ENCODE assay signal across 16 cellular contexts in the genomic region with DNA sequence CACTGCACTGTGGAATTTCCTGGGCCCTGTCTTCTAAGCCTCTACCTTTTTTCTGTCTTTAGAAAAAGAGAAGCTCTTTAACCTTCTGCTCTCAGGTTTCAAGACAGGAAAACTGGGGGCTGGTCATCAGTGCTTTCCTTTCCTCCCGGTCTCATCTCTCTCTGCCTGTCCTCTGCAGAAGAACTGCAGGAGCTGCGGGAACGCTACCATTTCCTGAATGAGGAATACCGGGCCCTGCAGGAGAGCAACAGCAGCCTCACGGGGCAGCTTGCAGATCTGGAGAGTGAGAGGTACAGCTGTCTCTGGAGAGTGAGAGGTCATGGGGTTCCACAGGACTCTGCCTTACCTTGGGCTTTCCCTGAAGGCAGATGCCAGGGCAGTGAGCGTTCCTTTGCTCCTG. TPM values are rescaled to one million over a fixed set of nuclear protein-coding genes. Genes with fewer than 3 reads are reported as not detected.
DNase-seq lines count a peak whose midpoint lies in the region; ATAC-seq and TF ChIP-seq lines count a peak whose summit lies in the region.
"Had no signal": no experiment of that assay in that cellular context is flagged by ENCODE, and none has a peak within 500 bp of the region (broad histone marks: within the 10 kb centered on the region; RNA-seq: fewer than 3 reads in every experiment).

No MANE protein-coding gene starts in this region.

- ATAC-seq in WTC11 (peak; percentile 77), HG02981 (IDR thresholded peaks at IDR 0.05; ENCODE audit: unreplicated experiment) (no peak)

- H3K9me3 ChIP-seq in H9 (ENCODE audit: control insufficient read depth, low read depth, low read length) = no peaks in the 10 kb centered on the region
- H3K9me3 ChIP-seq: BE2C had no signal

- no peak overlapping the region for H3K27ac ChIP-seq in H9 (ENCODE audit: insufficient read length, low read depth, low read length)
- H3K27ac ChIP-seq: C4-2B, GM23248, HL-60 had no signal

- H3K4me2 ChIP-seq in H9 (ENCODE audit: insufficient read depth, insufficient read length, low read length) = no peak overlapping the region

- H3K79me2 ChIP-seq in H9 (ENCODE audit: insufficient read depth, low read length) = no peaks in the 10 kb centered on the region

- no peak overlapping the region for H3K18ac ChIP-seq in H9 (ENCODE audit: insufficient read length, low read depth, low read length)

- H3K4me1 ChIP-seq in H9 (ENCODE audit: insufficient read depth, low read length) = no peaks in the 10 kb centered on the region
- H3K4me1 ChIP-seq: BE2C had no signal

- no peak overlapping the region for H4K5ac ChIP-seq in H9 (ENCODE audit: insufficient read length, low read depth, low read length)

- no peak overlapping the region for H2BK15ac ChIP-seq in H9 (ENCODE audit: low read depth, low read length)

- no peak overlapping the region for H4K91ac ChIP-seq in H9 (ENCODE audit: insufficient read length, low read depth, low read length)

- DNase-seq in H9 (no peak), WTC11 (ENCODE audit: low spot score) (no peak), iPS-NIHi11 (ENCODE audit: low spot score) (peak; percentile 30), neural crest cell (ENCODE audit: low read depth, low spot score) (no peak), NCI-H2081 (lab: John Stamatoyannopoulos, UW) (no peak), hepatic stellate cell (ENCODE audit: low spot score) (no peak)
- DNase-seq: BE2C; CD4-positive, alpha-beta memory T cell; DMS79 treated with DMSO at 0.1 percent for 48 hours; EL; GM23248; H7 had no signal

- no peak overlapping the region for H3K56ac ChIP-seq in H9 (ENCODE audit: insufficient read length, low read depth, low read length)

- H3K23ac ChIP-seq in H9 (ENCODE audit: insufficient read length, low read depth, low read length) = no peak overlapping the region

- H3K4me3 Mint-ChIP-seq in H9 (no peak overlapping the region), WTC11 (no peak overlapping the region), neural crest cell (no peak overlapping the region)
- H3K4me3 Mint-ChIP-seq: CD4-positive, alpha-beta memory T cell; IgD-negative memory B cell had no signal

- no peak overlapping the region for H2BK5ac ChIP-seq in H9 (ENCODE audit: insufficient read length, low read length)

- peak overlapping the region in 2 of 3 experiments; percentile 73 to 77; a peak in 4 of 7 replicates for H3K27ac Mint-ChIP-seq in H9
- H3K27ac Mint-ChIP-seq in WTC11 = peak overlapping the region; percentile 72
- peak overlapping the region; percentile 50 for H3K27ac Mint-ChIP-seq in neural crest cell (ENCODE audit: unreplicated experiment)
- H3K27ac Mint-ChIP-seq: CD4-positive, alpha-beta memory T cell; IgD-negative memory B cell had no signal

- H3T11ph ChIP-seq in H9 (ENCODE audit: low read length) = no peak overlapping the region

- H2BK120ac ChIP-seq in H9 (ENCODE audit: low read depth, low read length, poor library complexity, severe bottlenecking) = no peak overlapping the region

- no peak for TF ChIP-seq CTCF in H9 (conservative IDR thresholded peaks at IDR 0.05)
- TF ChIP-seq CTCF in WTC11 (IDR thresholded peaks at IDR 0.05) = no peak
- TF ChIP-seq CTCF in neural crest cell (conservative IDR thresholded peaks at IDR 0.05) = no peak

- no peaks in the 10 kb centered on the region for H3K27me3 Mint-ChIP-seq in H9 (ENCODE audit: low read depth)
- no peaks in the 10 kb centered on the region for H3K27me3 Mint-ChIP-seq in WTC11 (ENCODE audit: low read depth)
- H3K27me3 Mint-ChIP-seq in neural crest cell (ENCODE audit: low read depth) = no peaks in the 10 kb centered on the region
- H3K27me3 Mint-ChIP-seq: CD4-positive, alpha-beta memory T cell; IgD-negative memory B cell had no signal

- H3K9ac ChIP-seq in H9 (ENCODE audit: extremely low read depth, insufficient read length, low read length) = no peak overlapping the region
- H3K9ac ChIP-seq: GM23248 had no signal

- POLR2A ChIA-PET in WTC11 (lab: Charles Lee) = interaction anchor here (0.5 to 1.4 kb wide), 2 partner anchors 12 to 229 kb away, joined by 3 to 6 read pairs; no protein-coding TSS in a partner anchor

- H2BK12ac ChIP-seq in H9 (ENCODE audit: insufficient read length, low read depth, low read length) = no peak overlapping the region

- no peak overlapping the region for H2AK5ac ChIP-seq in H9 (ENCODE audit: insufficient read length, low read length)

- H3K4me1 Mint-ChIP-seq in H9 = peaks cover 9 to 11% of the 10 kb centered on the region in 2 experiments
- peaks cover 8% of the 10 kb centered on the region for H3K4me1 Mint-ChIP-seq in WTC11
- no peaks in the 10 kb centered on the region for H3K4me1 Mint-ChIP-seq in neural crest cell
- H3K4me1 Mint-ChIP-seq: CD4-positive, alpha-beta memory T cell; IgD-negative memory B cell had no signal

- no CpG with 5 or more reads among the region's 6 CpGs for WGBS in H9 (ENCODE audit: extremely low coverage, insufficient read length, low lambda C conversion rate)

- H3K9me3 Mint-ChIP-seq in H9 (no peaks in the 10 kb centered on the region), WTC11 (no peaks in the 10 kb centered on the region), neural crest cell (no peaks in the 10 kb centered on the region)
- H3K9me3 Mint-ChIP-seq: CD4-positive, alpha-beta memory T cell; IgD-negative memory B cell had no signal

- no peak overlapping the region for H2BK20ac ChIP-seq in H9 (ENCODE audit: low read depth, low read length, poor library complexity, severe bottlenecking)

- H3K27me3 ChIP-seq in H9 (ENCODE audit: insufficient read depth, low read length) = no peaks in the 10 kb centered on the region
- H3K27me3 ChIP-seq: BE2C had no signal

- H3K36me3 Mint-ChIP-seq in H9 (ENCODE audit: insufficient read depth in 1 of 3, low read depth in 3 of 3) = peaks cover 25 to 59% (median 56%) of the 10 kb centered on the region in 3 experiments; a peak in 6 of 7 replicates
- peaks cover 34% of the 10 kb centered on the region for H3K36me3 Mint-ChIP-seq in WTC11
- peaks cover 7% of the 10 kb centered on the region for H3K36me3 Mint-ChIP-seq in neural crest cell (ENCODE audit: low read depth)
- H3K36me3 Mint-ChIP-seq: IgD-negative memory B cell had no signal

- H4K20me1 ChIP-seq in H9 (ENCODE audit: control insufficient read depth, insufficient read depth, insufficient read length) = no peaks in the 10 kb centered on the region

- H3K79me1 ChIP-seq in H9 (ENCODE audit: insufficient read depth, low read depth, low read length, poor library complexity, severe bottlenecking) = no peaks in the 10 kb centered on the region

- CTCF ChIA-PET in WTC11 (lab: Charles Lee) = interaction anchor here (0.7 to 1.1 kb wide), 5 partner anchors 10 to 107 kb away, joined by 3 to 4 read pairs (median 3); partner anchors contain the start of gene KCP

- no peak overlapping the region; the same call in 1 of the 2 replicates for H3K14ac ChIP-seq in H9 (ENCODE audit: insufficient read depth, low read length)

- no peak overlapping the region for H4K8ac ChIP-seq in H9 (replicated peaks; ENCODE audit: insufficient read length, low read depth, low read length)

- no peaks in the 10 kb centered on the region for H3K23me2 ChIP-seq in H9 (ENCODE audit: insufficient read length, low read depth, low read length, poor library complexity, severe bottlenecking)

- H2AFZ ChIP-seq in H9 (ENCODE audit: low read length) = no peak overlapping the region
- H2AFZ ChIP-seq: GM23248 had no signal

- no peak overlapping the region for H3K4ac ChIP-seq in H9 (ENCODE audit: low read depth, low read length)

TF ChIP-seq in WTC11, 78 proteins besides CTCF, POLR2A, EP300 and RAD21 (continues in another document):
- TF ChIP-seq HMGXB4 (CRISPR knock-in tag; IDR thresholded peaks at IDR 0.05) (no peak), E2F1 (CRISPR knock-in tag; IDR thresholded peaks at IDR 0.05) (no peak), MLX (CRISPR knock-in tag; IDR thresholded peaks at IDR 0.05) (no peak), NFATC4 (CRISPR knock-in tag; IDR thresholded peaks at IDR 0.05) (no peak), ZNF219 (CRISPR knock-in tag; IDR thresholded peaks at IDR 0.05; ENCODE audit: borderline replicate concordance) (no peak)

RNA-seq across cellular contexts. Expression of gene CCDC136, which starts 12.7 kb away (rescaled TPM):
- total RNA-seq in H9 (2021) (28.7 and 31.1 TPM in 2 replicates), WTC11 (2021) (47.4 to 51.0 TPM (median 49.5 TPM) in 3 replicates), neural crest cell (70.6 and 72.2 TPM in 2 replicates)

RNA-seq across cellular contexts. Expression of gene FLNC, which starts 25.7 kb away (rescaled TPM):
- total RNA-seq in H9 (2021) = 12.2 and 12.5 TPM in 2 replicates
- total RNA-seq in WTC11 (2021) = 6.3 to 8.0 TPM (median 6.8 TPM) in 3 replicates
- total RNA-seq in neural crest cell = 5.3 and 5.6 TPM in 2 replicates

RNA-seq across cellular contexts. Expression of gene OPN1SW, which starts 28.9 kb away (rescaled TPM):
- total RNA-seq in H9 (2021) = not detected in 2 replicates
- total RNA-seq in WTC11 (2021) = not detected in 3 replicates
- total RNA-seq in neural crest cell = not detected in 2 replicates
- total RNA-seq: CD4-positive, alpha-beta memory T cell; GM23248; H7 had no signal

RNA-seq across cellular contexts. Expression of gene ATP6V1F, which starts 58.2 kb away (rescaled TPM):
- total RNA-seq in H9 (2021) = 115 and 117 TPM in 2 replicates
- 117 to 121 TPM (median 120 TPM) in 3 replicates for total RNA-seq in WTC11 (2021)
- total RNA-seq in neural crest cell = 144 and 149 TPM in 2 replicates
